Comparison of ENCODE assay signal across 8 cellular contexts in the genomic region with DNA sequence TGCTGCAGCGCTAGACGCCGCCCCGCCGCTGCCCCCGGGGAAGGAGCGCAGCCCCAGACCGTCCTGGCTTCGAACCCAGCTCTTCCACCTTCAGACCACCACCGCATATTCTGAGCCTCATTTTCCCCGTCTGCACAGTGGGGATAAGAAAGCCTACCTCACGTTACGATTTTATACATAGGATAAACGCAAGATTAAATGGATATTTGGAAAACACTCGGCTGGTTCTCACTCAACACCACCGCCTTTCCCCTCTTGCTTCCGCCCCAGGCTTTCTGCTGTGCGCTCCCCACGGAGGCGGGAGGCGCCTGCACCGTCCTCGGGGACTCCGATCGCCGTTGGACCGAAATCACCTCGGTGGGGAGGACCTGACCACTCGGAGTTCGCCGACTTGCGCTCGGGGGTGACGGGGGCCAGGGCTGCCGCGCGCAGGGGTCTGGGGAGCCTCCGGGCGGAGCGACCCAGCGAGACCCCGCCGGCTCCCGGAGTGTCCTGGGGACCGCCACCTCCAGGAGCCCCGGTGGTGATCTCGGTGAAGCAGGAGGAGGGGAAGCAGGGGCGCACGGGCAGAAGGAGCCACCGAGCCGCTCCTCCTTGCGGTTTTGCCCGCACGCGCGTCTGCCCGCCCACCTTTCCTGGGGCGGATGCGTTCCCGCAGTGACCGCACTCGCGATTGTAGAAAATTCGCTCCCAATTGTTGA. TPM values are rescaled to one million over a fixed set of nuclear protein-coding genes. Genes with fewer than 3 reads are reported as not detected.
A peak's percentile ranks its signal among the peaks of the same experiment; 100 is the strongest.
DNase-seq lines count a peak whose midpoint lies in the region; ATAC-seq and TF ChIP-seq lines count a peak whose summit lies in the region.

No MANE protein-coding gene starts in this region.

- CTCF ChIA-PET in HCT116 (lab: Charles Lee), result interaction anchor here (1.0 to 3.6 kb wide), 5 partner anchors 9 to 467 kb away, joined by 3 to 55 read pairs (median 11); no protein-coding TSS in a partner anchor

- no peaks in the 10 kb centered on the region for H3K36me3 ChIP-seq in HCT116 (ENCODE audit: control insufficient read depth in 1 of 2, insufficient read depth in 2 of 2, low read length in 2 of 2)
- H3K36me3 ChIP-seq in OCI-LY1 (ENCODE audit: insufficient read depth, low read length), result no peaks in the 10 kb centered on the region
- no peaks in the 10 kb centered on the region for H3K36me3 ChIP-seq in gastroesophageal sphincter

- H3K9ac ChIP-seq in HCT116 (ENCODE audit: low read length) (peak overlapping the region; percentile 88), OCI-LY1 (ENCODE audit: low read length) (peak overlapping the region; percentile 88)

- RAD21 ChIA-PET in HCT116 (lab: Charles Lee; ENCODE audit: low non-redundant PET in 1 of 2, low total read pairs in 2 of 2, uncharacterized antibody in 2 of 2, unreplicated experiment in 2 of 2), result interaction anchor here in 1 of 2 experiments (1.9 kb wide), 1 partner anchor 134 kb away, joined by 5 read pairs; no protein-coding TSS in a partner anchor

- TF ChIP-seq POLR2A in HCT116 (IDR thresholded peaks at IDR 0.05; ENCODE audit: borderline replicate concordance, extremely low read depth, insufficient read depth, insufficient read length) (no peak), gastroesophageal sphincter (IDR thresholded peaks at IDR 0.05) (no peak)

- BruUV-seq in HCT116 (replicated peaks; lab: Mats Ljungman, UMichigan), result no TSS peak

- 0 out of 2 replicates have a peak, but pooled peaks cover 2% of the 10 kb centered on the region for H3F3A ChIP-seq in OCI-LY1 (ENCODE audit: insufficient read depth, low read length)

- intact Hi-C loops in HCT116 (cut with micrococcal nuclease), result no loop called here
- intact Hi-C loops in posterior cingulate gyrus (cut with DNase I), result loop anchor here (10.0 kb wide), 2 partner anchors 234 to 316 kb away; a partner anchor contains a TSS

- TF ChIP-seq RAD21 in HCT116 (IDR thresholded peaks at IDR 0.05; ENCODE audit: low read depth), result no peak

- no peak for TF ChIP-seq EP300 in gastroesophageal sphincter (IDR thresholded peaks at IDR 0.05)

- POLR2A ChIA-PET in HCT116 (lab: Charles Lee), result interaction anchor here (0.9 to 2.0 kb wide), 3 partner anchors 97 to 135 kb away, joined by 3 to 7 read pairs (median 4); a partner anchor contains a TSS

- peak; percentile 16 for ATAC-seq in HCT116
- ATAC-seq in gastroesophageal sphincter, result peak; percentile 6

- H4K20me1 ChIP-seq in HCT116 (ENCODE audit: insufficient read depth) (no peaks in the 10 kb centered on the region), OCI-LY1 (ENCODE audit: insufficient read depth, low read length) (no peaks in the 10 kb centered on the region)

- H3K27me3 ChIP-seq in HCT116 (ENCODE audit: insufficient read depth, low read length) (no peaks in the 10 kb centered on the region), OCI-LY1 (ENCODE audit: insufficient read depth, low read length) (no peaks in the 10 kb centered on the region), gastroesophageal sphincter (no peaks in the 10 kb centered on the region)

- H3K4me3 ChIP-seq in GM08714 (ENCODE audit: low read length) (peak overlapping the region; percentile 68), HCT116 (replicated peaks in 1 of 2; ENCODE audit: low read depth in 1 of 2, low read length in 2 of 2) (peak overlapping the region; percentile 77 to 85), OCI-LY1 (ENCODE audit: low read depth, low read length, poor library complexity, severe bottlenecking) (peak overlapping the region; percentile 70), gastroesophageal sphincter (peak overlapping the region; percentile 76)

- TF ChIP-seq CTCF in HCT116 (IDR thresholded peaks at IDR 0.05 in 2 of 3, conservative IDR thresholded peaks at IDR 0.05 in 1 of 3; ENCODE audit: borderline replicate concordance in 1 of 3, insufficient read depth in 1 of 3, low read depth in 2 of 3, low read length in 2 of 3) (no peak), OCI-LY1 (IDR thresholded peaks at IDR 0.05; ENCODE audit: low read length) (no peak), gastroesophageal sphincter (IDR thresholded peaks at IDR 0.05) (peak in 1 of 4 experiments; percentile 8)

- no peak for DNase-seq in HCT116 (ENCODE audit: low read depth, low spot score)
- peak; percentile 55 for DNase-seq in activated effector memory CD4-positive, alpha-beta T cell treated with Interleukin-2 at 50 U/mL for 16 hours
- peak in 7 of 10 donors; percentile 40 to 90 (median 49) for DNase-seq in posterior cingulate gyrus
- DNase-seq in GM19240 (ENCODE audit: insufficient read length, low spot score), result no peak
- no peak for DNase-seq in putamen (ENCODE audit: low spot score)

- H3K4me2 ChIP-seq in HCT116 (ENCODE audit: low read length) (peak overlapping the region; percentile 86), OCI-LY1 (ENCODE audit: low read length) (peak overlapping the region; percentile 76)

- no peaks in the 10 kb centered on the region for H3K79me2 ChIP-seq in HCT116 (ENCODE audit: insufficient read depth, low read length)
- no peaks in the 10 kb centered on the region for H3K79me2 ChIP-seq in OCI-LY1 (ENCODE audit: insufficient read depth, low read length)

- H3K4me1 ChIP-seq in HCT116 (ENCODE audit: control insufficient read depth in 1 of 2, insufficient read depth in 2 of 2, low read length in 2 of 2) (peaks cover 13 to 31% of the 10 kb centered on the region in 2 experiments; a peak in 3 of 4 replicates), OCI-LY1 (ENCODE audit: insufficient read depth, low read length, severe bottlenecking) (peaks cover 69% of the 10 kb centered on the region), gastroesophageal sphincter (peaks cover under 1 to 75% (median 23%) of the 10 kb centered on the region in 3 donors)

- H3K9me2 ChIP-seq in HCT116 (ENCODE audit: insufficient read depth), result no peaks in the 10 kb centered on the region
- H3K9me2 ChIP-seq in OCI-LY1 (ENCODE audit: low read depth, low read length), result no peaks in the 10 kb centered on the region

- WGBS in gastroesophageal sphincter (ENCODE audit: low coverage in 1 of 2), 2 donors, result 0% methylated on average over 2 of the region's 64 CpGs; no CpG with 5 or more reads in 1 of the 2 donors

- H2AFZ ChIP-seq in HCT116 (ENCODE audit: low read depth, low read length, poor library complexity, severe bottlenecking) (no peak overlapping the region), OCI-LY1 (ENCODE audit: low read length) (no peak overlapping the region)

- no peaks in the 10 kb centered on the region for H3K9me3 ChIP-seq in HCT116 (ENCODE audit: control insufficient read depth in 1 of 2, insufficient read depth in 1 of 2, low read depth in 1 of 2, low read length in 2 of 2)
- H3K9me3 ChIP-seq in OCI-LY1 (ENCODE audit: low read length), result no peaks in the 10 kb centered on the region
- H3K9me3 ChIP-seq in gastroesophageal sphincter, result no peaks in the 10 kb centered on the region

- H3K27ac ChIP-seq in HCT116 (ENCODE audit: low read depth, low read length), result peak overlapping the region; percentile 59
- H3K27ac ChIP-seq in OCI-LY1 (ENCODE audit: low read depth, low read length, poor library complexity, severe bottlenecking), result peak overlapping the region; percentile 78
- H3K27ac ChIP-seq in gastroesophageal sphincter, result peak overlapping the region; percentile 65 to 95 (median 94)

TF ChIP-seq in HCT116, 20 proteins besides CTCF, POLR2A, EP300 and RAD21:
- peak; percentile 42; the same call in 1 of the 2 replicates for TF ChIP-seq EGR1 (IDR thresholded peaks at IDR 0.05; ENCODE audit: low read depth)
- no peak for TF ChIP-seq SP1 (IDR thresholded peaks at IDR 0.05; ENCODE audit: low read depth)
- peak; percentile 38 for TF ChIP-seq POLR2AphosphoS5 (IDR thresholded peaks at IDR 0.05; ENCODE audit: low read depth, low read length)

RNA-seq across cellular contexts. Expression of a gene that starts 4.0 kb away (rescaled TPM):
- total RNA-seq in HCT116 (2021; ENCODE audit: unreplicated experiment) (0.49 TPM), gastroesophageal sphincter (10 to 100 TPM; 16.1 to 68.9 (median 39.0) TPM)
- 0.10 and 0.17 TPM in 2 replicates for polyA plus RNA-seq in HCT116 (2012)

Comparison
In these comparisons a context has a peak if more than half of its experiments do, and no peak if none do; other contexts are left out.
1. DNase-seq: peak in activated effector memory CD4-positive, alpha-beta T cell treated with Interleukin-2 at 50 U/mL for 16 hours (single experiment) and posterior cingulate gyrus (7 of 10); none in HCT116 (single experiment), GM19240 (single experiment) and putamen (single experiment).
2. RNA of a gene that starts 4.0 kb away (total RNA-seq): 16.1 to 68.9 TPM in gastroesophageal sphincter; 0.49 TPM in HCT116 (single experiment); every median in the first group is over 10 times any median in the second.
3. Peak in every context shown above with its lines, with median percentiles within 50 percentile points of each other: H3K4me3 ChIP-seq and H3K27ac ChIP-seq.